29 cellular contexts compared by ENCODE assay signal in genomic region chr19:16015805-16016173, GRCh38.
A peak's percentile ranks its signal among the peaks of the same experiment; 100 is the strongest.
DNase-seq lines count a peak whose midpoint lies in the region; ATAC-seq, FAIRE-seq and TF ChIP-seq lines count a peak whose summit lies in the region.
"Had no signal": no experiment of that assay in that cellular context is flagged by ENCODE, and none has a peak within 500 bp of the region (broad histone marks: within the 10 kb centered on the region; RNA-seq: fewer than 3 reads in every experiment).

No MANE protein-coding gene starts in this region.

- no peak overlapping the region for H2BK120ac ChIP-seq in trophoblast cell (ENCODE audit: insufficient read depth, low read length, poor library complexity)

- DNase-seq in activated T-cell treated with anti-CD3 and anti-CD28 coated beads, Interleukin-2, amount 50 U/mL, for 24 hours = peak; percentile 3
- DNase-seq in activated T-cell treated with anti-CD3 and anti-CD28 coated beads, Interleukin-2, amount 50 U/mL, for 48 hours = no peak
- DNase-seq in GM12892 (ENCODE audit: insufficient read length) (peak; percentile 14), coronary artery (ENCODE audit: low spot score) (peak; percentile 66), osteoblast (ENCODE audit: insufficient read length, low spot score, missing footprints) (peak; percentile 17), trophoblast cell (no peak), NCI-H748 (lab: John Stamatoyannopoulos, UW; ENCODE audit: unreplicated experiment) (no peak)
- DNase-seq: AML-193; CD4-positive, alpha-beta memory T cell; COR-L47; GOT3; IMR-90; KG1; MG63; NCI-H1105 treated with DMSO at 0.1 percent for 48 hours; NCI-H146; NCI-H1930; NCI-H2107; NCI-H446; NCI-H524 treated with DMSO at 0.1 percent for 48 hours; NCI-H82; NK-92 treated with Interleukin-12 subunit alpha and Interleukin-12 subunit beta, amount 100 ng/mL, for 24 hours; PC-3; SJCRH30 had no signal

- FAIRE-seq in GM12892 (lab: Jason Lieb, UNC) = no peak
- FAIRE-seq: A549, G401.6 had no signal

- no peak overlapping the region for H3K27ac Mint-ChIP-seq in activated T-cell treated with anti-CD3 and anti-CD28 coated beads, Interleukin-2, amount 50 U/mL, for 24 hours
- H3K27ac Mint-ChIP-seq: CD4-positive, alpha-beta memory T cell had no signal

- H3K79me2 ChIP-seq in osteoblast (ENCODE audit: insufficient read depth, low read length) (no peaks in the 10 kb centered on the region), trophoblast cell (ENCODE audit: control insufficient read depth, insufficient read depth, low read length, poor library complexity) (no peaks in the 10 kb centered on the region)

- no peak overlapping the region for H2BK5ac ChIP-seq in trophoblast cell (ENCODE audit: low read depth, low read length, poor library complexity)

- H2AFZ ChIP-seq in osteoblast (ENCODE audit: low read length) (no peak overlapping the region), trophoblast cell (ENCODE audit: insufficient read depth, low read length, poor library complexity) (no peak overlapping the region)

- no peak overlapping the region for H4K12ac ChIP-seq in trophoblast cell (ENCODE audit: low read depth, low read length)

- H3K14ac ChIP-seq in trophoblast cell (ENCODE audit: low read length) = no peak overlapping the region

- H4K8ac ChIP-seq in trophoblast cell (ENCODE audit: low read depth, low read length) = no peak overlapping the region

- WGBS in trophoblast cell (ENCODE audit: extremely low coverage, insufficient coverage, insufficient read length) = no CpG with 5 or more reads among the region's 3 CpGs

- H3K9ac ChIP-seq in trophoblast cell (ENCODE audit: low read length) = no peak overlapping the region
- H3K9ac ChIP-seq: BLaER1 treated with 17β-estradiol and CSF1 and Interleukin-3, amounts not matched to agents 10 nM and 100 nM had no signal

- no peak overlapping the region for H2BK12ac ChIP-seq in trophoblast cell (ENCODE audit: low read length)

- H3K4me1 ChIP-seq in osteoblast (ENCODE audit: insufficient read depth, low read length) = no peaks in the 10 kb centered on the region
- no peaks in the 10 kb centered on the region for H3K4me1 ChIP-seq in trophoblast cell (ENCODE audit: control insufficient read depth in 1 of 2, insufficient read depth in 2 of 2, low read length in 2 of 2)
- H3K4me1 ChIP-seq: A549, SJCRH30 had no signal

- H3K4ac ChIP-seq in trophoblast cell (ENCODE audit: low read depth, low read length) = no peak overlapping the region

- ATAC-seq in GM21367 (IDR thresholded peaks at IDR 0.05; ENCODE audit: unreplicated experiment) = no peak
- ATAC-seq: A549, HCT116, PC-3 had no signal

- H3K4me3 Mint-ChIP-seq in activated T-cell treated with anti-CD3 and anti-CD28 coated beads, Interleukin-2, amount 50 U/mL, for 24 hours = no peak overlapping the region
- H3K4me3 Mint-ChIP-seq: CD4-positive, alpha-beta memory T cell had no signal

- H3K4me2 ChIP-seq in osteoblast (ENCODE audit: insufficient read depth, low read length) (no peak overlapping the region), trophoblast cell (ENCODE audit: low read length) (no peak overlapping the region)
- H3K4me2 ChIP-seq: A549; BLaER1 treated with 17β-estradiol and CSF1 and Interleukin-3, amounts not matched to agents 10 nM and 100 nM had no signal

- no peaks in the 10 kb centered on the region for H3K36me3 Mint-ChIP-seq in activated T-cell treated with anti-CD3 and anti-CD28 coated beads, Interleukin-2, amount 50 U/mL, for 24 hours (ENCODE audit: low read depth)
- H3K36me3 Mint-ChIP-seq: CD4-positive, alpha-beta memory T cell had no signal

- no peak for TF ChIP-seq CTCF in coronary artery (IDR thresholded peaks at IDR 0.05)
- TF ChIP-seq CTCF in osteoblast (IDR thresholded peaks at IDR 0.05; ENCODE audit: extremely low read depth, low read depth, low read length) = no peak

- H3K27ac ChIP-seq in coronary artery (no peak overlapping the region), osteoblast (ENCODE audit: low read depth, low read length) (no peak overlapping the region), trophoblast cell (ENCODE audit: low read depth, low read length) (no peak overlapping the region)
- H3K27ac ChIP-seq: A549; BLaER1 treated with 17β-estradiol and CSF1 and Interleukin-3, amounts not matched to agents 10 nM and 100 nM; SJCRH30 had no signal

- H3K27me3 Mint-ChIP-seq in activated T-cell treated with anti-CD3 and anti-CD28 coated beads, Interleukin-2, amount 50 U/mL, for 24 hours = no peaks in the 10 kb centered on the region
- H3K27me3 Mint-ChIP-seq: CD4-positive, alpha-beta memory T cell had no signal

- no peaks in the 10 kb centered on the region for H3K36me3 ChIP-seq in osteoblast (ENCODE audit: insufficient read depth, low read length)
- H3K36me3 ChIP-seq in trophoblast cell (ENCODE audit: control insufficient read depth in 1 of 2, insufficient read depth in 2 of 2, low read length in 2 of 2) = no peaks in the 10 kb centered on the region
- H3K36me3 ChIP-seq: BLaER1 treated with 17β-estradiol and CSF1 and Interleukin-3, amounts not matched to agents 10 nM and 100 nM; MG63; SJCRH30 had no signal

- H3K9me3 ChIP-seq in osteoblast (ENCODE audit: low read depth, low read length) = no peaks in the 10 kb centered on the region
- peaks cover 74% of the 10 kb centered on the region for H3K9me3 ChIP-seq in trophoblast cell (ENCODE audit: insufficient read depth, low read depth, low read length)
- H3K9me3 ChIP-seq: A549, MG63, SJCRH30 had no signal

- no peak overlapping the region for H2AK5ac ChIP-seq in trophoblast cell (ENCODE audit: low read length)

- no peaks in the 10 kb centered on the region for H3K27me3 ChIP-seq in osteoblast (ENCODE audit: insufficient read depth, low read length)
- H3K27me3 ChIP-seq in trophoblast cell (ENCODE audit: insufficient read depth, low read length) = no peaks in the 10 kb centered on the region
- H3K27me3 ChIP-seq: BLaER1 treated with 17β-estradiol and CSF1 and Interleukin-3, amounts not matched to agents 10 nM and 100 nM; MG63 had no signal

- no peaks in the 10 kb centered on the region for H3K9me3 Mint-ChIP-seq in activated T-cell treated with anti-CD3 and anti-CD28 coated beads, Interleukin-2, amount 50 U/mL, for 24 hours
- H3K9me3 Mint-ChIP-seq: CD4-positive, alpha-beta memory T cell had no signal

- no peak overlapping the region for H3K18ac ChIP-seq in trophoblast cell (ENCODE audit: low read length)

- TF ChIP-seq POLR2A in GM12892 (IDR thresholded peaks at IDR 0.05; ENCODE audit: low read depth, low read length) = no peak

- H3K4me3 ChIP-seq in coronary artery (no peak overlapping the region), osteoblast (ENCODE audit: insufficient read depth, low read length) (no peak overlapping the region), trophoblast cell (ENCODE audit: low read depth, low read length) (no peak overlapping the region)
- H3K4me3 ChIP-seq: A549; BLaER1 treated with 17β-estradiol and CSF1 and Interleukin-3, amounts not matched to agents 10 nM and 100 nM; MG63; SJCRH30 had no signal

- H3K4me1 Mint-ChIP-seq in activated T-cell treated with anti-CD3 and anti-CD28 coated beads, Interleukin-2, amount 50 U/mL, for 24 hours (ENCODE audit: low read depth) = no peaks in the 10 kb centered on the region
- H3K4me1 Mint-ChIP-seq: CD4-positive, alpha-beta memory T cell had no signal

- H3K79me1 ChIP-seq in trophoblast cell (ENCODE audit: low read length) = no peaks in the 10 kb centered on the region

- no peak overlapping the region for H4K91ac ChIP-seq in trophoblast cell (ENCODE audit: low read depth, low read length)

- H4K20me1 ChIP-seq in osteoblast (ENCODE audit: insufficient read depth, low read length) = no peaks in the 10 kb centered on the region
- H4K20me1 ChIP-seq: BLaER1 treated with 17β-estradiol and CSF1 and Interleukin-3, amounts not matched to agents 10 nM and 100 nM had no signal

- H3K23ac ChIP-seq in trophoblast cell (ENCODE audit: low read length) = no peak overlapping the region

Comparison
In these comparisons a context has a peak if more than half of its experiments do, and no peak if none do; other contexts are left out.
1. DNase-seq: peak in activated T-cell treated with anti-CD3 and anti-CD28 coated beads, Interleukin-2, amount 50 U/mL, for 24 hours (single experiment), GM12892 (single experiment), coronary artery (single experiment) and osteoblast (single experiment); none in activated T-cell treated with anti-CD3 and anti-CD28 coated beads, Interleukin-2, amount 50 U/mL, for 48 hours (0 of 2), trophoblast cell (0 of 2) and NCI-H748 (single experiment).